36 cellular contexts compared by ENCODE assay signal in the genomic region with DNA sequence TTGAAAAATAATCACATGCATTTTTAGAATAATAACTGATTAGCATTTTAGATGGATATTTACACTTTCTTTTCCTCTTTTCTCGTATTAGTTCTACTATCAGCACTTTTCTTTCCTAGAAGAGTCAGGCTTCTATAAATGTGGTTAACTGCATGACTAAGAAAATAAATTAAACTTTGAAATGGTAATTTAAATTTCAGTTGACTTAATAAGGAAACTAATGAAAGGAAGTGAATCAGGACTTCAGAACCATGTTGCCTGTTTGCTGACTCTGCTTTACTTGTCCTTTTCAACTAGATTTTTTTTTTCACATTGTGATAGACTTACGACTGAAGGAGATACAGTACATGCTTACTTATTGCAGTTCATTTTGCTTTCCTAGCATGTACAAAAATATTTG.
"Had no signal": no experiment of that assay in that cellular context is flagged by ENCODE, and none has a peak within 500 bp of the region (broad histone marks: within the 10 kb centered on the region; RNA-seq: fewer than 3 reads in every experiment).

No MANE protein-coding gene starts in this region.

- H3K36me3 Mint-ChIP-seq: activated CD4-positive, alpha-beta memory T cell treated with anti-CD3 and anti-CD28 coated beads for 36 hours; activated CD8-positive, alpha-beta memory T cell treated with anti-CD3 and anti-CD28 coated beads, Interleukin-2, amount 10 ng/mL, durations not matched to agents 7 days and 5 days; activated naive CD4-positive, alpha-beta T cell treated with anti-CD3 and anti-CD28 coated beads, Interleukin-2, amount 10 ng/mL, durations not matched to agents 7 days and 5 days; activated naive CD4-positive, alpha-beta T cell treated with anti-CD3 and anti-CD28 coated beads, Interleukin-2, amount 50 U/mL, for 72 hours; activated naive CD8-positive, alpha-beta T cell treated with anti-CD3 and anti-CD28 coated beads, Interleukin-2, amount 10 ng/mL, durations not matched to agents 7 days and 5 days; brain had no signal

- H3K4me1 Mint-ChIP-seq: activated CD4-positive, alpha-beta T cell treated with anti-CD3 and anti-CD28 coated beads for 36 hours; activated CD4-positive, alpha-beta T cell treated with anti-CD3 and anti-CD28 coated beads, Interleukin-2, amount 10 ng/mL, durations not matched to agents 24 days and 14 days; activated CD8-positive, alpha-beta memory T cell treated with anti-CD3 and anti-CD28 coated beads, Interleukin-2, amount 10 ng/mL, durations not matched to agents 7 days and 5 days; activated naive CD4-positive, alpha-beta T cell treated with anti-CD3 and anti-CD28 coated beads, Interleukin-2, amount 10 ng/mL, durations not matched to agents 7 days and 5 days; activated naive CD8-positive, alpha-beta T cell treated with anti-CD3 and anti-CD28 coated beads, Interleukin-2, amount 10 ng/mL, durations not matched to agents 7 days and 5 days; brain; endodermal cell; T-helper 17 cell had no signal

- H3K9me3 ChIP-seq: ascending aorta, breast epithelium, colonic mucosa, esophagus muscularis mucosa, gastroesophageal sphincter had no signal

- H3K27ac Mint-ChIP-seq: activated CD4-positive, alpha-beta memory T cell treated with anti-CD3 and anti-CD28 coated beads for 36 hours; activated CD4-positive, alpha-beta T cell treated with anti-CD3 and anti-CD28 coated beads for 36 hours; activated CD4-positive, alpha-beta T cell treated with anti-CD3 and anti-CD28 coated beads, Interleukin-2, amount 10 ng/mL, durations not matched to agents 24 days and 14 days; activated CD8-positive, alpha-beta memory T cell treated with anti-CD3 and anti-CD28 coated beads, Interleukin-2, amount 10 ng/mL, durations not matched to agents 7 days and 5 days; activated CD8-positive, alpha-beta T cell treated with anti-CD3 and anti-CD28 coated beads, Interleukin-2, amount 10 ng/mL, durations not matched to agents 7 days and 5 days; activated naive CD4-positive, alpha-beta T cell treated with anti-CD3 and anti-CD28 coated beads, Interleukin-2, amount 10 ng/mL, durations not matched to agents 7 days and 5 days; activated naive CD4-positive, alpha-beta T cell treated with anti-CD3 and anti-CD28 coated beads, Interleukin-2, amount 50 U/mL, for 72 hours; activated naive CD8-positive, alpha-beta T cell treated with anti-CD3 and anti-CD28 coated beads, Interleukin-2, amount 10 ng/mL, durations not matched to agents 7 days and 5 days; activated T-cell treated with anti-CD3 and anti-CD28 coated beads, Interleukin-2, amount 50 U/mL, for 24 hours; activated T-cell treated with anti-CD3 and anti-CD28 coated beads, Interleukin-2, amount 50 U/mL, for 72 hours; brain; endodermal cell; T-helper 17 cell; T-helper 2 cell treated with Interferon-gamma antibody and Interleukin-4, amounts not matched to agents 5 μg/mL and 100 μg/mL, for 36 hours had no signal

- H3K4me3 Mint-ChIP-seq: activated CD4-positive, alpha-beta memory T cell treated with anti-CD3 and anti-CD28 coated beads for 36 hours; activated CD4-positive, alpha-beta T cell treated with anti-CD3 and anti-CD28 coated beads for 36 hours; activated CD4-positive, alpha-beta T cell treated with anti-CD3 and anti-CD28 coated beads, Interleukin-2, amount 10 ng/mL, durations not matched to agents 24 days and 14 days; activated CD8-positive, alpha-beta memory T cell treated with anti-CD3 and anti-CD28 coated beads, Interleukin-2, amount 10 ng/mL, durations not matched to agents 7 days and 5 days; activated CD8-positive, alpha-beta T cell treated with anti-CD3 and anti-CD28 coated beads, Interleukin-2, amount 10 ng/mL, durations not matched to agents 7 days and 5 days; activated naive CD4-positive, alpha-beta T cell treated with anti-CD3 and anti-CD28 coated beads, Interleukin-2, amount 10 ng/mL, durations not matched to agents 7 days and 5 days; activated naive CD8-positive, alpha-beta T cell treated with anti-CD3 and anti-CD28 coated beads, Interleukin-2, amount 10 ng/mL, durations not matched to agents 7 days and 5 days; activated T-cell treated with anti-CD3 and anti-CD28 coated beads, Interleukin-2, amount 50 U/mL, for 24 hours; activated T-cell treated with anti-CD3 and anti-CD28 coated beads, Interleukin-2, amount 50 U/mL, for 72 hours; brain; endodermal cell; T-helper 17 cell; T-helper 2 cell treated with Interferon-gamma antibody and Interleukin-4, amounts not matched to agents 5 μg/mL and 100 μg/mL, for 36 hours had no signal

- H3K36me3 ChIP-seq: ascending aorta, breast epithelium, cardiac muscle cell, colonic mucosa, esophagus muscularis mucosa, gastroesophageal sphincter, heart right ventricle had no signal

- H3K4me2 ChIP-seq: hepatocyte had no signal

- H3K27ac ChIP-seq: ascending aorta, breast epithelium, cardiac muscle cell, colonic mucosa, dorsolateral prefrontal cortex, esophagus muscularis mucosa, gastroesophageal sphincter, heart right ventricle, hepatocyte had no signal

- H2AFZ ChIP-seq: hepatocyte had no signal

- H3K27me3 Mint-ChIP-seq: activated CD4-positive, alpha-beta memory T cell treated with anti-CD3 and anti-CD28 coated beads for 36 hours; activated CD4-positive, alpha-beta T cell treated with anti-CD3 and anti-CD28 coated beads for 36 hours; activated CD4-positive, alpha-beta T cell treated with anti-CD3 and anti-CD28 coated beads, Interleukin-2, amount 10 ng/mL, durations not matched to agents 24 days and 14 days; activated CD8-positive, alpha-beta memory T cell treated with anti-CD3 and anti-CD28 coated beads, Interleukin-2, amount 10 ng/mL, durations not matched to agents 7 days and 5 days; activated naive CD4-positive, alpha-beta T cell treated with anti-CD3 and anti-CD28 coated beads, Interleukin-2, amount 10 ng/mL, durations not matched to agents 7 days and 5 days; activated naive CD8-positive, alpha-beta T cell treated with anti-CD3 and anti-CD28 coated beads, Interleukin-2, amount 10 ng/mL, durations not matched to agents 7 days and 5 days; activated T-cell treated with anti-CD3 and anti-CD28 coated beads, Interleukin-2, amount 50 U/mL, for 24 hours; brain; T-helper 17 cell had no signal

- DNase-seq: activated CD4-positive, alpha-beta memory T cell treated with anti-CD3 and anti-CD28 coated beads for 36 hours; activated CD4-positive, alpha-beta T cell treated with anti-CD3 and anti-CD28 coated beads for 36 hours; activated CD4-positive, alpha-beta T cell treated with anti-CD3 and anti-CD28 coated beads, Interleukin-2, amount 10 ng/mL, durations not matched to agents 24 days and 14 days; activated CD4-positive, CD25-positive, alpha-beta regulatory T cell; activated CD4-positive, CD25-positive, alpha-beta regulatory T cell treated with anti-CD3 and anti-CD28 coated beads, Interleukin-2, amount 50 U/mL, for 72 hours; activated CD8-positive, alpha-beta memory T cell treated with anti-CD3 and anti-CD28 coated beads, Interleukin-2, amount 10 ng/mL, durations not matched to agents 7 days and 5 days; activated CD8-positive, alpha-beta memory T cell treated with anti-CD3 and anti-CD28 coated beads, Interleukin-2, amount 50 U/mL, for 4 hours; activated CD8-positive, alpha-beta T cell treated with anti-CD3 and anti-CD28 coated beads, Interleukin-2, amount 10 ng/mL, durations not matched to agents 7 days and 5 days; activated gamma-delta T cell; activated naive CD4-positive, alpha-beta T cell; activated naive CD4-positive, alpha-beta T cell treated with anti-CD3 and anti-CD28 coated beads, Interleukin-2, amount 10 ng/mL, durations not matched to agents 7 days and 5 days; activated naive CD8-positive, alpha-beta T cell treated with anti-CD3 and anti-CD28 coated beads, Interleukin-2, amount 10 ng/mL, durations not matched to agents 7 days and 5 days; activated T-cell treated with anti-CD3 and anti-CD28 coated beads for 4 hours; activated T-cell treated with anti-CD3 and anti-CD28 coated beads, Interleukin-2, amount 50 U/mL, for 24 hours; activated T-cell treated with anti-CD3 and anti-CD28 coated beads, Interleukin-2, amount 50 U/mL, for 72 hours; central memory CD4-positive, alpha-beta T cell; cerebellar nuclear complex; colonic mucosa; dorsolateral prefrontal cortex; effector memory CD4-positive, alpha-beta T cell; endodermal cell; erythroblast; foreskin melanocyte; heart right ventricle; T-helper 1 cell; T-helper 17 cell; T1000 had no signal

- H3K4me3 ChIP-seq: ascending aorta, breast epithelium, cardiac muscle cell, colonic mucosa, dorsolateral prefrontal cortex, esophagus muscularis mucosa, gastroesophageal sphincter, heart right ventricle, hepatocyte had no signal

- H3K27me3 ChIP-seq: ascending aorta, breast epithelium, cardiac muscle cell, colonic mucosa, dorsolateral prefrontal cortex, esophagus muscularis mucosa, gastroesophageal sphincter, heart right ventricle, hepatocyte had no signal

- H3K4me1 ChIP-seq: ascending aorta, breast epithelium, colonic mucosa, esophagus muscularis mucosa, gastroesophageal sphincter, heart right ventricle had no signal

- H3K79me2 ChIP-seq: hepatocyte had no signal

- ATAC-seq: activated CD4-positive, alpha-beta T cell treated with anti-CD3 and anti-CD28 coated beads for 36 hours; activated CD8-positive, alpha-beta memory T cell treated with anti-CD3 and anti-CD28 coated beads, Interleukin-2, amount 10 ng/mL, durations not matched to agents 7 days and 5 days; activated CD8-positive, alpha-beta T cell treated with anti-CD3 and anti-CD28 coated beads, Interleukin-2, amount 10 ng/mL, durations not matched to agents 7 days and 5 days; activated naive CD4-positive, alpha-beta T cell treated with anti-CD3 and anti-CD28 coated beads, Interleukin-2, amount 50 U/mL, for 72 hours; activated T-cell treated with anti-CD3 and anti-CD28 coated beads, Interleukin-2, amount 50 U/mL, for 72 hours; gastroesophageal sphincter; heart right ventricle; T-helper 17 cell had no signal
